ENCODE assay signal across 10 cellular contexts in the genomic region with DNA sequence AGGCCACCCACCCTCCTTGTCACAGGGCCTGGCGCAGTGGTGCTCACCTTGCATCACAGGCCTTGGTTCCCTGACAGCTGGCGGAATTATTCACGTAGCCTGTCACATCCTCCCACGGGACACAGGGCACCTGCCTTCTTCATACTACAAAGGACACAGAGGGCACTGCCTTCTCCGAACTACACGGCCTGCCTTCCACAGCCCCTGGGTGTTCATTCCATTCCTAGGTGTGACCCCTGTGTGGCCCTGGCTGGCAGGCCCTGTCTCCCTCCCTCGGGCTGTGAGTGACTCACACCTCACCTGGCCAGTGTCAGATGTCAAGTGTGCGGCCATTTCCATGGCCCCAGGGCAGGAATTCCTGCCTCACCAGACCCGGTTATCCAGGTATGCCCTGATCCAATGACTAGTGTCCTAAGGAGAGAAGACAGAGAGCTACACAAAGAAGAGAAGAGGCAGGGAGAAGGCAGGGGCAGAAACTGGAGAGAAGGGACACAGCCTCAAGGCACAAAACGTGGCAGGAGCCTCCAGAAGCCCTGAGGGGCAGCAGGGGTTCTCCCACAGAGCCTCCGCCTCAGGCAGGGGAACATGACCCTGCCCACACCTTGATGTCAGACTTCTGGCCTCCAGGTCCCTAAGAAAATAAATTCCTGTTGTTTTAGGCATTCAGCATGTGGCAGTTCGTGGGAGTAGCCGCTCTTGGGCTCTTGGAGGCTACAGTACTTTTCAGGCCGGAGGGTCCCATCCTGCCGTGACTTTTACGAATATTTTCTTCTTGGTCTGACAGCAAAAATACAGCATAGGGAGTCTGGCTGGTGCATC. TPM values are rescaled to one million over a fixed set of nuclear protein-coding genes. Genes with fewer than 3 reads are reported as not detected.
A peak's percentile ranks its signal among the peaks of the same experiment; 100 is the strongest.
DNase-seq lines count a peak whose midpoint lies in the region; ATAC-seq and TF ChIP-seq lines count a peak whose summit lies in the region.
"Had no signal": no experiment of that assay in that cellular context is flagged by ENCODE, and none has a peak within 500 bp of the region (broad histone marks: within the 10 kb centered on the region; RNA-seq: fewer than 3 reads in every experiment).

No MANE protein-coding gene starts in this region.

- ATAC-seq in DND-41 (ENCODE audit: insufficient read depth, low read depth) (no peak), esophagus mucosa (peak; percentile 76), HG03521 (IDR thresholded peaks at IDR 0.05; ENCODE audit: unreplicated experiment) (no peak)

- H3K9me3 ChIP-seq in DND-41 (ENCODE audit: insufficient read depth, low read length, severe bottlenecking), result no peaks in the 10 kb centered on the region

- H3K9me3 Mint-ChIP-seq in osteocyte (ENCODE audit: unreplicated experiment) (no peaks in the 10 kb centered on the region), HFFc6 (no peaks in the 10 kb centered on the region)

- H3K27ac ChIP-seq in DND-41 (ENCODE audit: low read length), result peak overlapping the region; percentile 24

- peaks cover 2% of the 10 kb centered on the region for H3K36me3 Mint-ChIP-seq in osteocyte (ENCODE audit: unreplicated experiment)
- H3K36me3 Mint-ChIP-seq in HFFc6 (ENCODE audit: low read depth), result no peaks in the 10 kb centered on the region

- peaks cover 78% of the 10 kb centered on the region for H3K79me2 ChIP-seq in DND-41 (ENCODE audit: insufficient read depth, low read length)

- H3K4me2 ChIP-seq in DND-41 (ENCODE audit: insufficient read depth, low read length), result no peak overlapping the region

- H3K4me1 Mint-ChIP-seq in osteocyte (ENCODE audit: unreplicated experiment) (peaks cover 62% of the 10 kb centered on the region), HFFc6 (ENCODE audit: low read depth) (peaks cover 24% of the 10 kb centered on the region)

- no peaks in the 10 kb centered on the region for H4K20me1 ChIP-seq in DND-41 (ENCODE audit: insufficient read depth, low read length)

- no peak overlapping the region for H2AFZ ChIP-seq in DND-41 (ENCODE audit: low read depth, low read length)

- H3K27me3 Mint-ChIP-seq in osteocyte (ENCODE audit: unreplicated experiment) (no peaks in the 10 kb centered on the region), HFFc6 (ENCODE audit: insufficient read depth) (peaks cover 4% of the 10 kb centered on the region; the same call in 1 of the 2 replicates)

- no peak overlapping the region for H3K4me3 ChIP-seq in DND-41 (ENCODE audit: low read depth in 1 of 2, low read length in 2 of 2)

- H3K4me1 ChIP-seq in DND-41 (ENCODE audit: insufficient read depth, low read length), result peaks cover 25% of the 10 kb centered on the region

- DNase-seq in DND-41, result no peak
- peak; percentile 89 for DNase-seq in NCI-H146 (lab: John Stamatoyannopoulos, UW)
- DNase-seq in osteocyte (ENCODE audit: extremely low spot score, unreplicated experiment), result no peak
- no peak for DNase-seq in NCI-H524 treated with DMSO at 0.1 percent for 48 hours (lab: John Stamatoyannopoulos, UW)
- no peak for DNase-seq in HFFc6
- DNase-seq: foreskin melanocyte, NCI-H1694 treated with DMSO at 0.1 percent for 48 hours, T1000 had no signal

- H3K27ac Mint-ChIP-seq in osteocyte (ENCODE audit: unreplicated experiment) (peak overlapping the region; percentile 80), HFFc6 (no peak overlapping the region)

- no peak overlapping the region for H3K9ac ChIP-seq in DND-41 (ENCODE audit: low read depth, low read length)

- TF ChIP-seq CTCF in DND-41 (IDR thresholded peaks at IDR 0.05; ENCODE audit: borderline replicate concordance, extremely low read depth, low read length, poor library complexity, severe bottlenecking), result no peak
- no peak for TF ChIP-seq CTCF in osteocyte (IDR thresholded peaks at IDR 0.05)
- no peak for TF ChIP-seq CTCF in HFFc6 (IDR thresholded peaks at IDR 0.05)

- H3K36me3 ChIP-seq in DND-41 (ENCODE audit: insufficient read depth, low read length), result peaks cover 24% of the 10 kb centered on the region

- H3K4me3 Mint-ChIP-seq in osteocyte (ENCODE audit: unreplicated experiment) (no peak overlapping the region), HFFc6 (no peak overlapping the region)

- H3K27me3 ChIP-seq in DND-41 (ENCODE audit: insufficient read depth, low read length, poor library complexity), result no peaks in the 10 kb centered on the region

RNA-seq across cellular contexts. Expression of gene MBP, which starts 43.4 kb away (rescaled TPM):
- total RNA-seq in esophagus mucosa (25.5 TPM), osteocyte (13.8 and 18.6 TPM in 2 replicates)
- under 1 TPM in 5 of 6 experiments, not detected in 1; 0.05 to 0.23 (median 0.12) TPM for total RNA-seq in HFFc6 (2021; fragmentation: NEBNext Ultra II Directional; extraction: Animal tissue kit (Norgen Biotek cat#: 25700))

Comparison
In these comparisons a context has a peak if more than half of its experiments do, and no peak if none do; other contexts are left out.
1. RNA of gene MBP, which starts 43.4 kb away (total RNA-seq): 25.5 TPM in esophagus mucosa (single experiment) and 13.8 to 18.6 TPM in osteocyte; 0.05 to 0.23 TPM in HFFc6; every median in the first group is over 10 times any median in the second.